ENCODE assay signal across 2 cellular contexts in the genomic region with DNA sequence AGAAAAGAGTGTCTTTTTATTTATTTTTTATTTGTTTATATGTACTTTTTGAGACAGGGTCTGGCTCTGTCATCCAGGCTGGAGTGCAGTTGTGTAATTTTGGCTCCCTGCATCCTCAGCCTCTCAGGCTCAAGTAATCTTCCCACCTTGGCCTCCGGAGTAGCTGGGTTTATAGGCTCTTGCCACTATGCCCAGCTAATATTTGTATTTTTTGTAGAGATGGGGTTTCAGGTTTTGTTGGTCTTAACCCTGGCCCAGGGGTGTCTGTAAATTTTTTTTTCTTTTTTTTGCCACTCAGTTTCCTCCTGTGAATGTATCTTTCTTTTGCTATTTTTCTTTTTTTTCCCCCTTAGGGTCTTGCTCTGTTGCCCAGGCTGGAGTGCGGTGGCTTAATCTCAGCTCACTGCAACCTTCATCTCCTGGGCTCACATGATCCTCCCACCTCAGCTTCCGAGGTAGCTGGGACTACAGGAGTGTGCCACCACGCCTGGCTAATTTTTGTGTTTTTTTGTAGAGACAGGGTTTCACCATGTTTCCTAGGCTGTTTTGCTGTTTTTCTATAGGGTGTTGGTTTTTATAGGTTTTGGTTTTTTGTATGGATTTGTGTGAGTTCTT.
TF ChIP-seq lines count a peak whose summit lies in the region.

No MANE protein-coding gene starts in this region.

TF ChIP-seq in HEK293, 187 proteins besides CTCF, POLR2A, EP300 and RAD21:
- no peak for TF ChIP-seq KLF9 (tag by site-specific recombination; IDR thresholded peaks at IDR 0.05; ENCODE audit: low read depth)
- peak; percentile 98 for TF ChIP-seq ZNF121 (tag by site-specific recombination; IDR thresholded peaks at IDR 0.05)
- peak; percentile 89 for TF ChIP-seq OSR2 (tag by site-specific recombination; IDR thresholded peaks at IDR 0.05)
- TF ChIP-seq, protein P1, sequence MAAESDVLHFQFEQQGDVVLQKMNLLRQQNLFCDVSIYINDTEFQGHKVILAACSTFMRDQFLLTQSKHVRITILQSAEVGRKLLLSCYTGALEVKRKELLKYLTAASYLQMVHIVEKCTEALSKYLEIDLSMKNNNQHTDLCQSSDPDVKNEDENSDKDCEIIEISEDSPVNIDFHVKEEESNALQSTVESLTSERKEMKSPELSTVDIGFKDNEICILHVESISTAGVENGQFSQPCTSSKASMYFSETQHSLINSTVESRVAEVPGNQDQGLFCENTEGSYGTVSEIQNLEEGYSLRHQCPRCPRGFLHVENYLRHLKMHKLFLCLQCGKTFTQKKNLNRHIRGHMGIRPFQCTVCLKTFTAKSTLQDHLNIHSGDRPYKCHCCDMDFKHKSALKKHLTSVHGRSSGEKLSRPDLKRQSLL (tag by site-specific recombination; IDR thresholded peaks at IDR 0.05): peak; percentile 47; the same call in 1 of the 2 replicates
- no peak for TF ChIP-seq ZNF239 (tag by site-specific recombination; IDR thresholded peaks at IDR 0.05)
- no peak for TF ChIP-seq ZNF521 (tag by site-specific recombination; IDR thresholded peaks at IDR 0.05)
- no peak for TF ChIP-seq ZNF169 (tag by site-specific recombination; IDR thresholded peaks at IDR 0.05)
- TF ChIP-seq ZNF423 (tag by site-specific recombination; IDR thresholded peaks at IDR 0.05): no peak
- peak; percentile 85 for TF ChIP-seq ZNF394 (tag by site-specific recombination; IDR thresholded peaks at IDR 0.05; ENCODE audit: borderline replicate concordance)
- TF ChIP-seq, protein P2, sequence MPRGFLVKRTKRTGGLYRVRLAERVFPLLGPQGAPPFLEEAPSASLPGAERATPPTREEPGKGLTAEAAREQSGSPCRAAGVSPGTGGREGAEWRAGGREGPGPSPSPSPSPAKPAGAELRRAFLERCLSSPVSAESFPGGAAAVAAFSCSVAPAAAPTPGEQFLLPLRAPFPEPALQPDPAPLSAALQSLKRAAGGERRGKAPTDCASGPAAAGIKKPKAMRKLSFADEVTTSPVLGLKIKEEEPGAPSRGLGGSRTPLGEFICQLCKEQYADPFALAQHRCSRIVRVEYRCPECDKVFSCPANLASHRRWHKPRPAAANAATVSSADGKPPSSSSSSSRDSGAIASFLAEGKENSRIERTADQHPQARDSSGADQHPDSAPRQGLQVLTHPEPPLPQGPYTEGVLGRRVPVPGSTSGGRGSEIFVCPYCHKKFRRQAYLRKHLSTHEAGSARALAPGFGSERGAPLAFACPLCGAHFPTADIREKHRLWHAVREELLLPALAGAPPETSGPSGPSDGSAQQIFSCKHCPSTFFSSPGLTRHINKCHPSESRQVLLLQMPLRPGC (tag by site-specific recombination; IDR thresholded peaks at IDR 0.05): no peak
- no peak for TF ChIP-seq ZNF341 (tag by site-specific recombination; IDR thresholded peaks at IDR 0.05; ENCODE audit: low read depth)
- no peak for TF ChIP-seq SP7 (tag by site-specific recombination; IDR thresholded peaks at IDR 0.05)
- no peak for TF ChIP-seq ZBTB7A (tag by site-specific recombination; IDR thresholded peaks at IDR 0.05; ENCODE audit: low read depth)
- TF ChIP-seq, protein P3, sequence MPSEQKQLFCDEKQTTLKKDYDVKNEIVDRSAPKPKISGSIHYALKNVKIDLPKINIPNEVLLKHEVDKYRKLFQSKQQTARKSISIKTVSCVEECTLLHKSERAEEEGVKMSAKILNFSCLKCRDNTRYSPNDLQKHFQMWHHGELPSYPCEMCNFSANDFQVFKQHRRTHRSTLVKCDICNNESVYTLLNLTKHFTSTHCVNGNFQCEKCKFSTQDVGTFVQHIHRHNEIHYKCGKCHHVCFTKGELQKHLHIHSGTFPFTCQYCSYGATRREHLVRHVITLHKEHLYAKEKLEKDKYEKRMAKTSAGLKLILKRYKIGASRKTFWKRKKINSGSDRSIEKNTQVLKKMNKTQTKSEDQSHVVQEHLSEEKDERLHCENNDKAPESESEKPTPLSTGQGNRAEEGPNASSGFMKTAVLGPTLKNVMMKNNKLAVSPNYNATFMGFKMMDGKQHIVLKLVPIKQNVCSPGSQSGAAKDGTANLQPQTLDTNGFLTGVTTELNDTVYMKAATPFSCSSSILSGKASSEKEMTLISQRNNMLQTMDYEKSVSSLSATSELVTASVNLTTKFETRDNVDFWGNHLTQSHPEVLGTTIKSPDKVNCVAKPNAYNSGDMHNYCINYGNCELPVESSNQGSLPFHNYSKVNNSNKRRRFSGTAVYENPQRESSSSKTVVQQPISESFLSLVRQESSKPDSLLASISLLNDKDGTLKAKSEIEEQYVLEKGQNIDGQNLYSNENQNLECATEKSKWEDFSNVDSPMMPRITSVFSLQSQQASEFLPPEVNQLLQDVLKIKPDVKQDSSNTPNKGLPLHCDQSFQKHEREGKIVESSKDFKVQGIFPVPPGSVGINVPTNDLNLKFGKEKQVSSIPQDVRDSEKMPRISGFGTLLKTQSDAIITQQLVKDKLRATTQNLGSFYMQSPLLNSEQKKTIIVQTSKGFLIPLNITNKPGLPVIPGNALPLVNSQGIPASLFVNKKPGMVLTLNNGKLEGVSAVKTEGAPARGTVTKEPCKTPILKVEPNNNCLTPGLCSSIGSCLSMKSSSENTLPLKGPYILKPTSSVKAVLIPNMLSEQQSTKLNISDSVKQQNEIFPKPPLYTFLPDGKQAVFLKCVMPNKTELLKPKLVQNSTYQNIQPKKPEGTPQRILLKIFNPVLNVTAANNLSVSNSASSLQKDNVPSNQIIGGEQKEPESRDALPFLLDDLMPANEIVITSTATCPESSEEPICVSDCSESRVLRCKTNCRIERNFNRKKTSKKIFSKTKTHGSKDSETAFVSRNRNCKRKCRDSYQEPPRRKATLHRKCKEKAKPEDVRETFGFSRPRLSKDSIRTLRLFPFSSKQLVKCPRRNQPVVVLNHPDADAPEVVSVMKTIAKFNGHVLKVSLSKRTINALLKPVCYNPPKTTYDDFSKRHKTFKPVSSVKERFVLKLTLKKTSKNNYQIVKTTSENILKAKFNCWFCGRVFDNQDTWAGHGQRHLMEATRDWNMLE (tag by site-specific recombination; conservative IDR thresholded peaks at IDR 0.05; ENCODE audit: low read depth): no peak
TF ChIP-seq in HEK293: peak in this region for 4.

TF ChIP-seq in K562, 482 proteins besides CTCF, POLR2A, EP300 and RAD21:
- TF ChIP-seq ZNF121 (CRISPR knock-in tag; conservative IDR thresholded peaks at IDR 0.05) (peak; percentile 86), NCOA1 (IDR thresholded peaks at IDR 0.05; ENCODE audit: low read depth) (no peak)
